Comparison of ENCODE assay signal across 12 cellular contexts in genomic region chr4:48296330-48296729, GRCh38. TPM values are rescaled to one million over a fixed set of nuclear protein-coding genes. Genes with fewer than 3 reads are reported as not detected.
A peak's percentile ranks its signal among the peaks of the same experiment; 100 is the strongest.
DNase-seq lines count a peak whose midpoint lies in the region; ATAC-seq and TF ChIP-seq lines count a peak whose summit lies in the region.
"Had no signal": no experiment of that assay in that cellular context is flagged by ENCODE, and none has a peak within 500 bp of the region (broad histone marks: within the 10 kb centered on the region; RNA-seq: fewer than 3 reads in every experiment).

No MANE protein-coding gene starts in this region.

- intact Hi-C loops in thyroid gland (cut with DNase I): no loop called here

- H3K4me3 ChIP-seq in endodermal cell (ENCODE audit: low read length) (no peak overlapping the region), thyroid gland (replicated peaks in 1 of 3) (no peak overlapping the region)

- peaks cover 20% of the 10 kb centered on the region for H3K9me3 Mint-ChIP-seq in endodermal cell

- H3K36me3 Mint-ChIP-seq in endodermal cell (ENCODE audit: low read depth): no peaks in the 10 kb centered on the region
- H3K36me3 Mint-ChIP-seq: brain, naive B cell had no signal

- 87 to 90% methylated on average over 4 to 5 of the region's 5 CpGs for WGBS in endodermal cell (ENCODE audit: insufficient coverage in 1 of 2, insufficient read length in 1 of 2), 2 experiments
- WGBS in thyroid gland, 2 donors: 62 to 66% methylated on average over 5 of the region's 5 CpGs

- no peaks in the 10 kb centered on the region for H3K4me1 Mint-ChIP-seq in endodermal cell
- H3K4me1 Mint-ChIP-seq: brain, naive B cell had no signal

- peak; percentile 83 for ATAC-seq in GM18861 (IDR thresholded peaks at IDR 0.05; ENCODE audit: unreplicated experiment)
- peak; percentile 93 for ATAC-seq in GM21528 (IDR thresholded peaks at IDR 0.05; ENCODE audit: low FRiP score, unreplicated experiment)
- ATAC-seq in HG03280 (IDR thresholded peaks at IDR 0.05; ENCODE audit: unreplicated experiment): peak; percentile 84

- no peak overlapping the region for H3K4me3 Mint-ChIP-seq in endodermal cell

- H3K36me3 ChIP-seq in endodermal cell (ENCODE audit: control insufficient read depth, insufficient read depth, low read length): no peaks in the 10 kb centered on the region
- H3K36me3 ChIP-seq in thyroid gland: no peaks in the 10 kb centered on the region

- TF ChIP-seq POLR2A in thyroid gland (IDR thresholded peaks at IDR 0.05): no peak

- no peaks in the 10 kb centered on the region for H3K27me3 ChIP-seq in endodermal cell (ENCODE audit: control insufficient read depth, insufficient read depth, low read length, poor library complexity, severe bottlenecking)
- H3K27me3 ChIP-seq in thyroid gland: no peaks in the 10 kb centered on the region

- TF ChIP-seq CTCF in endodermal cell (conservative IDR thresholded peaks at IDR 0.05) (no peak), thyroid gland (IDR thresholded peaks at IDR 0.05) (no peak)

- H3K9me3 ChIP-seq in endodermal cell (ENCODE audit: control insufficient read depth, low read length): no peaks in the 10 kb centered on the region
- H3K9me3 ChIP-seq in thyroid gland: no peaks in the 10 kb centered on the region

- no peak overlapping the region for H3K9ac ChIP-seq in endodermal cell (ENCODE audit: extremely low read depth, low read length, poor library complexity, severe bottlenecking)

- no peak overlapping the region for H3K27ac ChIP-seq in endodermal cell (ENCODE audit: low read depth, low read length)
- H3K27ac ChIP-seq in thyroid gland: no peak overlapping the region

- H3K27me3 Mint-ChIP-seq in endodermal cell (ENCODE audit: insufficient read depth): no peaks in the 10 kb centered on the region
- H3K27me3 Mint-ChIP-seq: naive B cell had no signal

- no peak overlapping the region for H3K27ac Mint-ChIP-seq in endodermal cell

- DNase-seq in endodermal cell (peak; percentile 60), Kasumi-1 (lab: John Stamatoyannopoulos, UW) (no peak), NCI-H2171 (lab: John Stamatoyannopoulos, UW) (no peak), SW480 (ENCODE audit: low spot score) (no peak), thyroid gland (no peak)
- DNase-seq: naive B cell; NCI-H69; stimulated activated CD4-positive, alpha-beta T cell treated with anti-CD3 and anti-CD28 coated beads, Interleukin-4, amount 100 ng/mL, for 1 hour had no signal

- H3K4me1 ChIP-seq in endodermal cell (ENCODE audit: control insufficient read depth, insufficient read depth, low read length) (no peaks in the 10 kb centered on the region), thyroid gland (no peaks in the 10 kb centered on the region)

RNA-seq across cellular contexts. Expression of gene TEC, which starts 26.7 kb away (rescaled TPM):
- 1 to 10 TPM; 3.8 to 5.4 TPM for total RNA-seq in endodermal cell
- 0.78 TPM for polyA plus RNA-seq in endodermal cell (2013, experiment 1 of 2)
- 0.91 TPM for polyA plus RNA-seq in endodermal cell (2013, experiment 2 of 2)
- 10 to 100 TPM in 1 of 4 donors, 1 to 10 TPM in 3; 3.6 to 12.7 (median 3.9) TPM for total RNA-seq in thyroid gland

RNA-seq across cellular contexts. Expression of gene SLAIN2, which starts 45.0 kb away (rescaled TPM):
- total RNA-seq in endodermal cell: 10 to 100 TPM; 42.1 to 49.8 TPM
- polyA plus RNA-seq in endodermal cell (2013, experiment 1 of 2): 40.0 TPM
- 40.0 TPM for polyA plus RNA-seq in endodermal cell (2013, experiment 2 of 2)
- total RNA-seq in thyroid gland: 100 to 1,000 TPM in 1 of 4 donors, 10 to 100 TPM in 3; 40.8 to 191 (median 82.5) TPM
